20 cellular contexts compared by ENCODE assay signal in the genomic region with DNA sequence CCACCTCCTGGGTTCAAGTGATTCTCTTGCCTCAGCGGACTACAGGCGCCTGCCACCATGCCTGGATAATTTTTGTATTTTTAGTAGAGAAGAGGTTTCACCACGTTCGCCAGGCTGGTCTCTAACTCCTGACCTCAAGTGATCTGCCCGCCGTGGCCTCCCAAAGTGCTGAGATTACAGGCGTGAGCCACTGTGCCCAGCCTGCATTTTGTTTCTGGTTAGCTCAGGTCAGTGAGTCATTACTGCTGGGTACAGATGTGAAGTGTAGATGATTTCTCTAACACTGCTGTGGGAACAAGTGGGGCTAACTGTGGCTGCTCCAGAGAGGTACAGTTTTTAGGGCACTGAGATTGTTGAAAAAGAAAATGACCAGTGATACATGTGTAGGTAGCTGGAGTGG.
DNase-seq lines count a peak whose midpoint lies in the region; ATAC-seq and TF ChIP-seq lines count a peak whose summit lies in the region.
"Had no signal": no experiment of that assay in that cellular context is flagged by ENCODE, and none has a peak within 500 bp of the region (broad histone marks: within the 10 kb centered on the region; RNA-seq: fewer than 3 reads in every experiment).

No MANE protein-coding gene starts in this region.

- 47 to 76% (median 61%) methylated on average over 7 of the region's 7 CpGs for WGBS in heart left ventricle, 4 donors
- 56 to 62% methylated on average over 7 of the region's 7 CpGs for WGBS in thyroid gland, 2 donors

- in situ Hi-C loops in KBM-7 (cut with MboI; ENCODE audit: low pct_unique_long_range_greater_than_20kb, low sequenced_read_pairs) = no loop called here

- peak; percentile 73 for ATAC-seq in Right ventricle myocardium inferior
- peak in 3 of 4 donors; percentile 80 to 90 (median 86) for ATAC-seq in heart left ventricle
- ATAC-seq: activated CD4-positive, CD25-positive, alpha-beta regulatory T cell treated with anti-CD3 and anti-CD28 coated beads, Interleukin-2, amount 50 U/mL, for 24 hours; lower lobe of right lung; natural killer cell; T-helper 17 cell had no signal

- no peak overlapping the region for H3K27ac ChIP-seq in right atrium auricular region
- no peak overlapping the region for H3K27ac ChIP-seq in heart left ventricle
- H3K27ac ChIP-seq in thyroid gland = no peak overlapping the region
- H3K27ac ChIP-seq: lower lobe of right lung, psoas muscle, stomach, vagina had no signal

- H3K36me3 ChIP-seq in right atrium auricular region (no peaks in the 10 kb centered on the region), heart left ventricle (no peaks in the 10 kb centered on the region), thyroid gland (no peaks in the 10 kb centered on the region)
- H3K36me3 ChIP-seq: lower lobe of right lung, stomach, vagina had no signal

- TF ChIP-seq POLR2A in heart left ventricle (IDR thresholded peaks at IDR 0.05) (no peak), thyroid gland (IDR thresholded peaks at IDR 0.05) (no peak)

- TF ChIP-seq CTCF in right atrium auricular region (IDR thresholded peaks at IDR 0.05) (no peak), heart left ventricle (IDR thresholded peaks at IDR 0.05) (no peak), thyroid gland (IDR thresholded peaks at IDR 0.05) (no peak)

- H3K27me3 ChIP-seq in right atrium auricular region (no peaks in the 10 kb centered on the region), heart left ventricle (no peaks in the 10 kb centered on the region), thyroid gland (no peaks in the 10 kb centered on the region)
- H3K27me3 ChIP-seq: stomach, vagina had no signal

- H3K4me3 ChIP-seq in right atrium auricular region = no peak overlapping the region
- no peak overlapping the region for H3K4me3 ChIP-seq in heart left ventricle
- no peak overlapping the region for H3K4me3 ChIP-seq in thyroid gland (replicated peaks in 1 of 3)
- H3K4me3 ChIP-seq: lower lobe of right lung, psoas muscle, stomach, vagina had no signal

- DNase-seq in Right ventricle myocardium inferior (ENCODE audit: missing footprints) = no peak
- no peak for DNase-seq in right atrium auricular region (ENCODE audit: low spot score)
- peak; percentile 67 for DNase-seq in amniotic epithelial cell (ENCODE audit: low read depth)
- peak in 3 of 5 donors; percentile 23 to 51 (median 49) for DNase-seq in heart left ventricle
- peak; percentile 58 to 59 for DNase-seq in thyroid gland
- DNase-seq in UCSD-AML1 (lab: John Stamatoyannopoulos, UW; ENCODE audit: unreplicated experiment) = no peak
- no peak for DNase-seq in kidney glomerular epithelial cell (lab: John Stamatoyannopoulos, UW)
- no peak for DNase-seq in KBM-7
- DNase-seq: ACHN; activated naive CD4-positive, alpha-beta T cell treated with Interleukin-2 at 50 U/mL for 16 hours; CD8-positive, alpha-beta memory T cell; KG1; lower lobe of right lung; natural killer cell; NCI-H1417 treated with DMSO at 0.1 percent for 48 hours; psoas muscle; stomach; T-helper 17 cell had no signal

- H3K4me1 ChIP-seq in right atrium auricular region (peaks cover 0 to 6% of the 10 kb centered on the region in 2 donors), heart left ventricle (peaks cover 0 to 9% (median 0%) of the 10 kb centered on the region in 12 donors), thyroid gland (peaks cover 5 to 13% of the 10 kb centered on the region in 2 donors)
- H3K4me1 ChIP-seq: lower lobe of right lung, psoas muscle, stomach, vagina had no signal

- intact Hi-C loops in Right ventricle myocardium inferior (cut with DNase I) (no loop called here), heart left ventricle (cut with DNase I) (no loop called here), thyroid gland (cut with DNase I) (no loop called here)

- H3K9me3 ChIP-seq in right atrium auricular region (no peaks in the 10 kb centered on the region), heart left ventricle (no peaks in the 10 kb centered on the region), thyroid gland (no peaks in the 10 kb centered on the region)
- H3K9me3 ChIP-seq: lower lobe of right lung, psoas muscle, stomach, vagina had no signal

Comparison
In these comparisons a context has a peak if more than half of its experiments do, and no peak if none do; other contexts are left out.
1. DNase-seq: peak in amniotic epithelial cell (single experiment), heart left ventricle (3 of 5) and thyroid gland (2 of 2); none in Right ventricle myocardium inferior (single experiment), right atrium auricular region (single experiment), UCSD-AML1 (single experiment), kidney glomerular epithelial cell (single experiment) and KBM-7 (single experiment).